Comparison of ENCODE assay signal across 8 cellular contexts in genomic region chr20:38034108-38034649, GRCh38. TPM values are rescaled to one million over a fixed set of nuclear protein-coding genes. Genes with fewer than 3 reads are reported as not detected.
DNase-seq lines count a peak whose midpoint lies in the region; ATAC-seq and TF ChIP-seq lines count a peak whose summit lies in the region.

No MANE protein-coding gene starts in this region.

- H3K4me3 Mint-ChIP-seq in naive B cell: peak overlapping the region; percentile 88 to 99 (median 98)

- H3K36me3 Mint-ChIP-seq in naive B cell: peaks cover 0 to 6% of the 10 kb centered on the region in 2 donors

- H3K27me3 Mint-ChIP-seq in naive B cell: no peaks in the 10 kb centered on the region

- peak overlapping the region; percentile 96 to 99 (median 99) for H3K27ac Mint-ChIP-seq in naive B cell

- ATAC-seq in naive B cell (ENCODE audit: low read depth in 2 of 2) (no peak), GM18520 (IDR thresholded peaks at IDR 0.05; ENCODE audit: unreplicated experiment) (no peak)

- DNase-seq in NCI-H2171 treated with DMSO at 0.1 percent for 48 hours (lab: John Stamatoyannopoulos, UW) (peak; percentile 56), NCI-H2171 (lab: John Stamatoyannopoulos, UW) (no peak), NB4 (ENCODE audit: low read depth) (peak; percentile 19), dermis blood vessel endothelial cell (peak; percentile 19), naive B cell (no peak), iPS-NIHi7 (ENCODE audit: extremely low spot score) (no peak), kidney glomerular epithelial cell (lab: John Stamatoyannopoulos, UW) (no peak)

- no peak for TF ChIP-seq CTCF in NB4 (IDR thresholded peaks at IDR 0.05; ENCODE audit: low read depth, low read length)

- no peak for TF ChIP-seq POLR2A in NB4 (IDR thresholded peaks at IDR 0.05; ENCODE audit: extremely low read depth, insufficient read length)

- peaks cover 0 to 4% (median 0%) of the 10 kb centered on the region in 7 donors for H3K9me3 Mint-ChIP-seq in naive B cell

- H3K4me1 Mint-ChIP-seq in naive B cell: peaks cover 40 to 68% (median 48%) of the 10 kb centered on the region in 3 donors

- peak overlapping the region; percentile 86 for H3K4me3 ChIP-seq in NB4 (ENCODE audit: low read depth, low read length)

RNA-seq across cellular contexts. Expression of gene RPRD1B, which starts 0.6 kb away (rescaled TPM):
- 17.7 and 22.1 TPM in 2 replicates for total RNA-seq in dermis blood vessel endothelial cell
- polyA plus RNA-seq in naive B cell (ENCODE audit: low read depth in 6 of 6): 1 to 10 TPM in 5 of 6 donors, not detected in 1; 2.8 to 4.4 (median 4.2) TPM

RNA-seq across cellular contexts. Expression of gene TTI1, which starts 0.9 kb away (rescaled TPM):
- 18.5 and 22.2 TPM in 2 replicates for total RNA-seq in dermis blood vessel endothelial cell
- 10 to 100 TPM in 5 of 6 donors, 1 to 10 TPM in 1; 2.2 to 21.4 (median 16.9) TPM for polyA plus RNA-seq in naive B cell (ENCODE audit: low read depth in 6 of 6)

Comparison
In these comparisons a context has a peak if more than half of its experiments do, and no peak if none do; other contexts are left out.
1. DNase-seq: peak in NCI-H2171 treated with DMSO at 0.1 percent for 48 hours (single experiment), NB4 (single experiment) and dermis blood vessel endothelial cell (single experiment); none in NCI-H2171 (single experiment), naive B cell (single experiment), iPS-NIHi7 (single experiment) and kidney glomerular epithelial cell (single experiment).